15 cellular contexts compared by ENCODE assay signal in genomic region chr18:13103366-13103765, GRCh38.
DNase-seq lines count a peak whose midpoint lies in the region; ATAC-seq, FAIRE-seq and TF ChIP-seq lines count a peak whose summit lies in the region.
"Had no signal": no experiment of that assay in that cellular context is flagged by ENCODE, and none has a peak within 500 bp of the region (broad histone marks: within the 10 kb centered on the region; RNA-seq: fewer than 3 reads in every experiment).

No MANE protein-coding gene starts in this region.

- H3K4me1 ChIP-seq in pancreas = no peaks in the 10 kb centered on the region

- no peak for FAIRE-seq in pancreas (lab: Jason Lieb, UNC)

- H3K36me3 ChIP-seq in pancreas = peaks cover 0 to 58% (median 8%) of the 10 kb centered on the region in 3 donors

- H3K4me3 ChIP-seq in AG10803 (ENCODE audit: low read length) (no peak overlapping the region), GM12875 (ENCODE audit: low read depth, low read length) (no peak overlapping the region), fibroblast of pulmonary artery (replicated peaks; ENCODE audit: low read depth, low read length) (no peak overlapping the region), pancreas (no peak overlapping the region)

- H3K27ac Mint-ChIP-seq in effector memory CD8-positive, alpha-beta T cell = no peak overlapping the region
- H3K27ac Mint-ChIP-seq: activated CD4-positive, alpha-beta memory T cell treated with anti-CD3 and anti-CD28 coated beads, Interleukin-2, amount 10 ng/mL, durations not matched to agents 7 days and 5 days; activated naive CD8-positive, alpha-beta T cell treated with anti-CD3 and anti-CD28 coated beads, Interleukin-2, amount 10 ng/mL, durations not matched to agents 7 days and 5 days; CD8-positive, alpha-beta T cell; T-cell had no signal

- H3K4me1 Mint-ChIP-seq in effector memory CD8-positive, alpha-beta T cell (ENCODE audit: low read depth in 2 of 2) = peaks cover 2 to 19% of the 10 kb centered on the region in 2 donors

- TF ChIP-seq CTCF in AG10803 (conservative IDR thresholded peaks at IDR 0.05; ENCODE audit: low read length) = peak; percentile 37
- TF ChIP-seq CTCF in GM12875 (IDR thresholded peaks at IDR 0.05; ENCODE audit: borderline replicate concordance, insufficient read depth, low read depth, low read length) = peak; percentile 8; the same call in 1 of the 2 replicates
- peak; percentile 32 for TF ChIP-seq CTCF in fibroblast of pulmonary artery (IDR thresholded peaks at IDR 0.05; ENCODE audit: low read length, missing control alignments)
- no peak for TF ChIP-seq CTCF in pancreas (IDR thresholded peaks at IDR 0.05)

- no peak overlapping the region for H3K27ac ChIP-seq in pancreas

- intact Hi-C loops in pancreas (cut with DNase I) = no loop called here

- DNase-seq in AG10803 (ENCODE audit: low read depth) = no peak
- DNase-seq in RKO (ENCODE audit: low spot score) = peak; percentile 7
- DNase-seq in fibroblast of pulmonary artery (ENCODE audit: low read depth) = peak; percentile 11
- DNase-seq in pancreas = no peak
- no peak for DNase-seq in effector memory CD8-positive, alpha-beta T cell
- DNase-seq in nucleus accumbens (lab: John Stamatoyannopoulos, UW) = no peak
- DNase-seq: activated CD4-positive, alpha-beta memory T cell treated with anti-CD3 and anti-CD28 coated beads, Interleukin-2, amount 10 ng/mL, durations not matched to agents 7 days and 5 days; activated naive CD8-positive, alpha-beta T cell treated with anti-CD3 and anti-CD28 coated beads, Interleukin-2, amount 10 ng/mL, durations not matched to agents 7 days and 5 days; CD8-positive, alpha-beta T cell; naive thymus-derived CD8-positive, alpha-beta T cell; NCI-H2081 treated with DMSO at 0.1 percent for 48 hours; stimulated activated naive CD4-positive, alpha-beta T cell treated with Interleukin-2 at 50 U/mL for 16 hours; T-cell had no signal

- H3K4me3 Mint-ChIP-seq in effector memory CD8-positive, alpha-beta T cell = no peak overlapping the region
- H3K4me3 Mint-ChIP-seq: activated CD4-positive, alpha-beta memory T cell treated with anti-CD3 and anti-CD28 coated beads, Interleukin-2, amount 10 ng/mL, durations not matched to agents 7 days and 5 days; activated naive CD8-positive, alpha-beta T cell treated with anti-CD3 and anti-CD28 coated beads, Interleukin-2, amount 10 ng/mL, durations not matched to agents 7 days and 5 days; CD8-positive, alpha-beta T cell; naive thymus-derived CD8-positive, alpha-beta T cell; T-cell had no signal

- H3K9me3 ChIP-seq in pancreas = no peaks in the 10 kb centered on the region

- WGBS in pancreas, 2 donors = 72 to 77% methylated on average over 6 of the region's 6 CpGs

- ATAC-seq in pancreas (no peak), HG02798 (IDR thresholded peaks at IDR 0.05; ENCODE audit: poor library complexity, unreplicated experiment) (no peak)
- ATAC-seq in effector memory CD8-positive, alpha-beta T cell (replicated peaks) = no peak
- ATAC-seq: CD8-positive, alpha-beta T cell; naive thymus-derived CD8-positive, alpha-beta T cell; T-cell had no signal

- no peaks in the 10 kb centered on the region for H3K27me3 ChIP-seq in pancreas

- no peaks in the 10 kb centered on the region for H3K27me3 Mint-ChIP-seq in effector memory CD8-positive, alpha-beta T cell
- H3K27me3 Mint-ChIP-seq: activated CD4-positive, alpha-beta memory T cell treated with anti-CD3 and anti-CD28 coated beads, Interleukin-2, amount 10 ng/mL, durations not matched to agents 7 days and 5 days; activated naive CD8-positive, alpha-beta T cell treated with anti-CD3 and anti-CD28 coated beads, Interleukin-2, amount 10 ng/mL, durations not matched to agents 7 days and 5 days; naive thymus-derived CD8-positive, alpha-beta T cell; T-cell had no signal

- peaks cover 58% of the 10 kb centered on the region for H3K36me3 Mint-ChIP-seq in effector memory CD8-positive, alpha-beta T cell (ENCODE audit: insufficient read depth)

- H3K9me3 Mint-ChIP-seq in effector memory CD8-positive, alpha-beta T cell = peaks cover 0 to 10% of the 10 kb centered on the region in 2 donors
- H3K9me3 Mint-ChIP-seq: CD8-positive, alpha-beta T cell; T-cell had no signal

Comparison
In these comparisons a context has a peak if more than half of its experiments do, and no peak if none do; other contexts are left out.
1. DNase-seq: peak in RKO (single experiment) and fibroblast of pulmonary artery (single experiment); none in AG10803 (single experiment), pancreas (0 of 6), effector memory CD8-positive, alpha-beta T cell (0 of 3) and nucleus accumbens (0 of 56).
2. CTCF ChIP-seq: peak in AG10803 (single experiment), GM12875 (single experiment) and fibroblast of pulmonary artery (single experiment); none in pancreas (0 of 4).